In genomic region chr22:45435544-45436139, GRCh38 we compare ENCODE assay signal across 8 cellular contexts. TPM values are rescaled to one million over a fixed set of nuclear protein-coding genes. Genes with fewer than 3 reads are reported as not detected.
A peak's percentile ranks its signal among the peaks of the same experiment; 100 is the strongest.
DNase-seq lines count a peak whose midpoint lies in the region; ATAC-seq lines count a peak whose summit lies in the region.

No MANE protein-coding gene starts in this region.

- peaks cover 11% of the 10 kb centered on the region for H3K4me1 Mint-ChIP-seq in activated naive CD4-positive, alpha-beta T cell treated with anti-CD3 and anti-CD28 coated beads for 36 hours (ENCODE audit: low read depth)

- no peaks in the 10 kb centered on the region for H3K36me3 Mint-ChIP-seq in activated naive CD4-positive, alpha-beta T cell treated with anti-CD3 and anti-CD28 coated beads for 36 hours (ENCODE audit: low read depth)

- CTCF ChIA-PET in activated naive CD4-positive, alpha-beta T cell treated with anti-CD3 and anti-CD28 coated beads for 36 hours (lab: Charles Lee) = interaction anchor here (0.7 to 1.0 kb wide), 2 partner anchors 8 to 33 kb away, joined by 3 read pairs; no protein-coding TSS in a partner anchor

- no peak overlapping the region for H3K4me3 Mint-ChIP-seq in activated naive CD4-positive, alpha-beta T cell treated with anti-CD3 and anti-CD28 coated beads for 36 hours

- no peaks in the 10 kb centered on the region for H3K9me3 ChIP-seq in SK-N-MC (ENCODE audit: low read depth, low read length)

- H3K27ac Mint-ChIP-seq in activated naive CD4-positive, alpha-beta T cell treated with anti-CD3 and anti-CD28 coated beads for 36 hours = no peak overlapping the region

- no peaks in the 10 kb centered on the region for H3K27me3 Mint-ChIP-seq in activated naive CD4-positive, alpha-beta T cell treated with anti-CD3 and anti-CD28 coated beads for 36 hours (ENCODE audit: low read depth)

- no peak overlapping the region for H3K4me3 ChIP-seq in SK-N-MC

- ATAC-seq in GM19351 (IDR thresholded peaks at IDR 0.05; ENCODE audit: unreplicated experiment) = no peak

- DNase-seq in Daoy (ENCODE audit: low read depth) (peak; percentile 84), M059J (ENCODE audit: low read depth) (peak; percentile 79), SK-N-MC (ENCODE audit: low read depth, low spot score) (no peak), globus pallidus (ENCODE audit: low spot score) (peak; percentile 74), nucleus accumbens (lab: John Stamatoyannopoulos, UW) (peak in 51 of 56 donors; percentile 9 to 91 (median 60)), stromal cell of bone marrow (ENCODE audit: low read depth) (peak; percentile 80)
- DNase-seq in activated naive CD4-positive, alpha-beta T cell treated with anti-CD3 and anti-CD28 coated beads for 36 hours = peak; percentile 85

- intact Hi-C loops in activated naive CD4-positive, alpha-beta T cell treated with anti-CD3 and anti-CD28 coated beads for 36 hours (cut with micrococcal nuclease) = loop anchor here (1.0 kb wide), 2 partner anchors 8 to 166 kb away; no protein-coding TSS in a partner anchor

- 0 out of 2 replicates have a peak, but pooled peaks cover 4% of the 10 kb centered on the region for H3K36me3 ChIP-seq in SK-N-MC (ENCODE audit: insufficient read depth, low read length)

- peak overlapping the region; percentile 42; the same call in 1 of the 2 replicates for H3K27ac ChIP-seq in SK-N-MC

- peak overlapping the region; percentile 33 for H3K9ac ChIP-seq in SK-N-MC (ENCODE audit: insufficient read length)

- H3K9me3 Mint-ChIP-seq in activated naive CD4-positive, alpha-beta T cell treated with anti-CD3 and anti-CD28 coated beads for 36 hours = no peaks in the 10 kb centered on the region

RNA-seq across cellular contexts. Expression of gene RIBC2, which starts 22.1 kb away (rescaled TPM):
- 0.89 and 1.3 TPM in 2 replicates for total RNA-seq in Daoy (2014; rRNA removed; shearing (Covaris generic))
- total RNA-seq in M059J (2014; rRNA removed; shearing (Covaris generic)) = 6.4 and 9.5 TPM in 2 replicates
- 1 to 10 TPM; 6.2 to 6.3 TPM for total RNA-seq in activated naive CD4-positive, alpha-beta T cell treated with anti-CD3 and anti-CD28 coated beads for 36 hours

RNA-seq across cellular contexts. Expression of gene SMC1B, which starts 22.2 kb away (rescaled TPM):
- not detected in 2 replicates for total RNA-seq in Daoy (2014; rRNA removed; shearing (Covaris generic))
- total RNA-seq in M059J (2014; rRNA removed; shearing (Covaris generic)) = 0.20 TPM in 1 of 2 replicates, not detected in the other
- 1 to 10 TPM; 1.1 to 1.3 TPM for total RNA-seq in activated naive CD4-positive, alpha-beta T cell treated with anti-CD3 and anti-CD28 coated beads for 36 hours
